ENCODE assay signal across 8 cellular contexts in genomic region chr10:125160856-125161569, GRCh38.
DNase-seq lines count a peak whose midpoint lies in the region; ATAC-seq lines count a peak whose summit lies in the region.

No MANE protein-coding gene starts in this region.

- H3K36me3 Mint-ChIP-seq in dendritic cell treated with granulocyte-macrophage colony-stimulating factor and Interleukin-4, amounts not matched to agents 40 ng/mL and 50 ng/mL, for 4 days (ENCODE audit: low read depth), result no peaks in the 10 kb centered on the region

- H3K9me3 Mint-ChIP-seq in dendritic cell treated with granulocyte-macrophage colony-stimulating factor and Interleukin-4, amounts not matched to agents 40 ng/mL and 50 ng/mL, for 4 days, result no peaks in the 10 kb centered on the region

- intact Hi-C loops in dendritic cell treated with granulocyte-macrophage colony-stimulating factor and Interleukin-4, amounts not matched to agents 40 ng/mL and 50 ng/mL, for 4 days (cut with micrococcal nuclease), result loop anchor here (5.0 to 10.0 kb wide), 3 partner anchors 114 to 661 kb away; partner anchors contain the start of genes BCCIP and UROS

- ATAC-seq in GM19455 (IDR thresholded peaks at IDR 0.05; ENCODE audit: unreplicated experiment), result no peak

- peak overlapping the region; percentile 87 for H3K4me3 Mint-ChIP-seq in dendritic cell treated with granulocyte-macrophage colony-stimulating factor and Interleukin-4, amounts not matched to agents 40 ng/mL and 50 ng/mL, for 4 days

- DNase-seq in NCI-H2107 treated with DMSO at 0.1 percent for 48 hours (lab: John Stamatoyannopoulos, UW; ENCODE audit: unreplicated experiment) (peak; percentile 30), NCI-H2107 (lab: John Stamatoyannopoulos, UW) (no peak), Kasumi-1 (lab: John Stamatoyannopoulos, UW) (peak; percentile 96 to 98), SKM-1 (lab: John Stamatoyannopoulos, UW; ENCODE audit: unreplicated experiment) (peak; percentile 71), kidney tubule cell (ENCODE audit: low spot score) (peak; percentile 85)
- peak; percentile 43 for DNase-seq in stimulated activated CD8-positive, alpha-beta memory T cell treated with anti-CD3 and anti-CD28 coated beads, Interleukin-4, amount 100 ng/mL, for 48 hours

- H3K27ac Mint-ChIP-seq in dendritic cell treated with granulocyte-macrophage colony-stimulating factor and Interleukin-4, amounts not matched to agents 40 ng/mL and 50 ng/mL, for 4 days, result peak overlapping the region; percentile 89

- H3K4me1 Mint-ChIP-seq in dendritic cell treated with granulocyte-macrophage colony-stimulating factor and Interleukin-4, amounts not matched to agents 40 ng/mL and 50 ng/mL, for 4 days (ENCODE audit: low read depth), result peaks cover 15% of the 10 kb centered on the region

- peaks cover 19% of the 10 kb centered on the region for H3K27me3 Mint-ChIP-seq in dendritic cell treated with granulocyte-macrophage colony-stimulating factor and Interleukin-4, amounts not matched to agents 40 ng/mL and 50 ng/mL, for 4 days
